ENCODE assay signal across 8 cellular contexts in the genomic region with DNA sequence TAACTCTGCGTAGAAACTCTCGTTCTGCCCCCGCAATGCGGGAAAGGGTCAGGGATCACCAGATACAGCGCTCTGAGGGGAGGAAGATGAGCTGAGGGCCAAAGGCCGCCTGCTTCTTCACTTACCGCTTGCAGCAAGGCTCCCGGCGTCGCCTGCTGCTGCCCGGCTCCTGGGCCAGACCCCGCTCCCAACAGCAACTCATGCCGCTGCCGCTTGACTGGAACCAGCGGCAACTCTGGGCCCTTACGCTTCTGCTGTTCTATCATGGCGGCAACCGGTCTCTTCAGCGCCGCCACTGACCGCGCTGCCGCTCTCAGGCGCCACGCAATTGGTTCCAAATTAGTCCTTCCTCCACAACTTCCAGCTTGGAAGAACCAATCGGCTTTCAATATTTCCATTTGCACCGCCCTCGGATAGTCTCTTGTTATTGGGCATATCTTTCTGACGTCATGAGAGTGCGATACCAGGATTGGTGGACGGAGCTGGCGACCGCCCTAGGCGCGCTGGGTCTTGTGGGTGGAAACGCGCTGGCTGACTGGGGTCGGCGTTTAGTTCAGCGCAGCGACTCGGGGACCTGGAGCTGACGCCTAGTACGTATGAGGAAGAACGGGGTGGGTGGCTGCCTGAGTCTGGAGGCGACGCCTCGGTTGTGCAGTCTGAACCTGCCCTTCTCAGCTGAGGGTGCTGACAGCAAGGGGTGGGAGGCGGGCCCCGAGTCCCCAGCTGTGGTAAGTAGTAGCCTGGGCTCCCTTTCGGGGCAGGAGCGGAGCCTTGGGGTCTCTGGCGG. TPM values are rescaled to one million over a fixed set of nuclear protein-coding genes. Genes with fewer than 3 reads are reported as not detected.
A peak's percentile ranks its signal among the peaks of the same experiment; 100 is the strongest.
DNase-seq lines count a peak whose midpoint lies in the region; ATAC-seq and TF ChIP-seq lines count a peak whose summit lies in the region.

Gene SNRNP40 (minus strand): TSS at position 303 of the 787 bp plus-strand sequence. CDS start 37 bp downstream, at position 266.
Gene ZCCHC17 (plus strand): TSS at position 547 of the 787 bp plus-strand sequence. CDS start 13,067 bp downstream, outside the sequence.

- DNase-seq in DMS 273 (lab: John Stamatoyannopoulos, UW; ENCODE audit: unreplicated experiment) (peak; percentile 100), HuH-7 (ENCODE audit: low spot score) (peak; percentile 91), activated T-cell treated with anti-CD3 and anti-CD28 coated beads for 1 hour (ENCODE audit: low read depth) (peak; percentile 78), epithelial cell of esophagus (ENCODE audit: low read depth) (peak; percentile 99)
- DNase-seq in stimulated activated CD8-positive, alpha-beta memory T cell treated with anti-CD3 and anti-CD28 coated beads, Interleukin-4, amount 100 ng/mL, for 24 hours (ENCODE audit: low read depth): peak; percentile 87

- peaks cover 71% of the 10 kb centered on the region for H3K79me2 ChIP-seq in OCI-LY3 (ENCODE audit: low read length)

- peak within 1 kb of the TSS; percentile 97 for H3K9ac ChIP-seq in OCI-LY3 (ENCODE audit: low read length)

- H3K4me2 ChIP-seq in OCI-LY3 (ENCODE audit: low read length): peak within 1 kb of the TSS; percentile 95

- no peak for TF ChIP-seq CTCF in OCI-LY3 (IDR thresholded peaks at IDR 0.05; ENCODE audit: low read depth, low read length)
- TF ChIP-seq CTCF in epithelial cell of esophagus (IDR thresholded peaks at IDR 0.05; ENCODE audit: insufficient read depth, low read depth, low read length, missing control alignments): peak; percentile 28

- H3K9me3 ChIP-seq in OCI-LY3 (ENCODE audit: insufficient read depth, low read length) (no peaks in the 10 kb centered on the region), mononuclear cell (ENCODE audit: low read depth, low read length) (no peaks in the 10 kb centered on the region)

- H3K36me3 ChIP-seq in OCI-LY3 (replicated peaks; ENCODE audit: low read depth, low read length): peaks cover 7% of the 10 kb centered on the region

- no peaks in the 10 kb centered on the region for H3K27me3 ChIP-seq in OCI-LY3 (ENCODE audit: low read depth, low read length)
- no peaks in the 10 kb centered on the region for H3K27me3 ChIP-seq in mononuclear cell (ENCODE audit: insufficient read depth, low read length)

- no peaks in the 10 kb centered on the region for H4K20me1 ChIP-seq in OCI-LY3 (ENCODE audit: insufficient read depth, low read length)

- ATAC-seq in GM21515 (IDR thresholded peaks at IDR 0.05; ENCODE audit: unreplicated experiment): peak; percentile 95

- peaks cover 13% of the 10 kb centered on the region for H3K4me1 ChIP-seq in OCI-LY3 (ENCODE audit: low read length)
- peaks cover 43% of the 10 kb centered on the region for H3K4me1 ChIP-seq in mononuclear cell (ENCODE audit: insufficient read depth, low read length)

- H3K4me3 ChIP-seq in OCI-LY3 (ENCODE audit: low read length): peak within 1 kb of the TSS; percentile 98
- peak within 1 kb of the TSS; percentile 63 for H3K4me3 ChIP-seq in epithelial cell of esophagus (ENCODE audit: low read length)
- H3K4me3 ChIP-seq in mononuclear cell (ENCODE audit: low read length): peak within 1 kb of the TSS; percentile 100

- peak within 1 kb of the TSS; percentile 48; the same call in 1 of the 2 replicates for H2AFZ ChIP-seq in OCI-LY3 (ENCODE audit: low read depth, low read length)

- H3K27ac ChIP-seq in OCI-LY3 (ENCODE audit: low read length): peak within 1 kb of the TSS; percentile 55

RNA-seq across cellular contexts. Expression of gene SNRNP40, which starts in this region (rescaled TPM):
- total RNA-seq in mononuclear cell: 75.8 TPM

RNA-seq across cellular contexts. Expression of gene ZCCHC17, which starts in this region (rescaled TPM):
- 9.1 TPM for total RNA-seq in mononuclear cell

Comparison
In these comparisons a context has a peak if more than half of its experiments do, and no peak if none do; other contexts are left out.
1. Peak in every context shown above with its lines: DNase-seq, ATAC-seq, H3K4me3 ChIP-seq and H3K27ac ChIP-seq.